In genomic region chr13:60351816-60352215, GRCh38 we compare ENCODE assay signal across 22 cellular contexts. TPM values are rescaled to one million over a fixed set of nuclear protein-coding genes. Genes with fewer than 3 reads are reported as not detected.
A peak's percentile ranks its signal among the peaks of the same experiment; 100 is the strongest.
DNase-seq lines count a peak whose midpoint lies in the region; FAIRE-seq and TF ChIP-seq lines count a peak whose summit lies in the region.
"Had no signal": no experiment of that assay in that cellular context is flagged by ENCODE, and none has a peak within 500 bp of the region (broad histone marks: within the 10 kb centered on the region; RNA-seq: fewer than 3 reads in every experiment).

No MANE protein-coding gene starts in this region.

- H4K91ac ChIP-seq in H9 (ENCODE audit: insufficient read length, low read depth, low read length): no peak overlapping the region

- H3K18ac ChIP-seq in H9 (ENCODE audit: insufficient read length, low read depth, low read length): no peak overlapping the region

- no peak overlapping the region for H3K4me3 ChIP-seq in adipocyte (ENCODE audit: low read length)
- H3K4me3 ChIP-seq in thyroid gland (replicated peaks in 1 of 3): no peak overlapping the region
- H3K4me3 ChIP-seq: HAP-1, SJSA1 had no signal

- H3K79me1 ChIP-seq in H9 (ENCODE audit: insufficient read depth, low read depth, low read length, poor library complexity, severe bottlenecking): no peaks in the 10 kb centered on the region

- DNase-seq in activated CD4-positive, alpha-beta T cell treated with anti-CD3 and anti-CD28 coated beads, Interleukin-2, amount 10 ng/mL, durations not matched to agents 24 days and 14 days: peak; percentile 11
- no peak for DNase-seq in activated CD4-positive, alpha-beta T cell treated with anti-CD3 and anti-CD28 coated beads, Interleukin-2, amount 50 U/mL, for 4 hours
- DNase-seq in adipocyte (ENCODE audit: low read depth) (peak; percentile 14), iris pigment epithelial cell (ENCODE audit: low read depth) (peak; percentile 5), H9 (no peak), thyroid gland (no peak), H54 (ENCODE audit: insufficient read length, low spot score) (no peak), DMS 273 (lab: John Stamatoyannopoulos, UW; ENCODE audit: unreplicated experiment) (no peak)
- DNase-seq: AML-193; C1 segment of cervical spinal cord; CD8-positive, alpha-beta T cell; DMS153; NCI-H1105 treated with DMSO at 0.1 percent for 48 hours; NCI-H2029 treated with DMSO at 0.1 percent for 48 hours; NCI-H2171; NCI-H345 had no signal

- H3K27me3 ChIP-seq in adipocyte (replicated peaks; ENCODE audit: control insufficient read depth, insufficient read depth, low read length): peaks cover 21% of the 10 kb centered on the region
- H3K27me3 ChIP-seq in H9 (ENCODE audit: insufficient read depth, low read length): no peaks in the 10 kb centered on the region
- no peaks in the 10 kb centered on the region for H3K27me3 ChIP-seq in thyroid gland
- H3K27me3 ChIP-seq: SJSA1 had no signal

- FAIRE-seq in H54 (lab: Jason Lieb, UNC): no peak
- FAIRE-seq: G401.6, GM18507 had no signal

- H3T11ph ChIP-seq in H9 (ENCODE audit: low read length): no peak overlapping the region

- no peak overlapping the region for H4K5ac ChIP-seq in H9 (ENCODE audit: insufficient read length, low read depth, low read length)

- H3K56ac ChIP-seq in H9 (ENCODE audit: insufficient read length, low read depth, low read length): no peak overlapping the region

- H3K36me3 Mint-ChIP-seq in activated CD4-positive, alpha-beta T cell treated with anti-CD3 and anti-CD28 coated beads, Interleukin-2, amount 10 ng/mL, durations not matched to agents 24 days and 14 days (ENCODE audit: low read depth): no peaks in the 10 kb centered on the region
- H3K36me3 Mint-ChIP-seq in H9 (ENCODE audit: insufficient read depth in 1 of 3, low read depth in 3 of 3): peaks cover 0 to 7% (median 2%) of the 10 kb centered on the region in 3 experiments; a peak in 3 of 7 replicates
- H3K36me3 Mint-ChIP-seq: CD8-positive, alpha-beta T cell; IgD-negative memory B cell had no signal

- H3K14ac ChIP-seq in H9 (ENCODE audit: insufficient read depth, low read length): no peak overlapping the region

- H3K9ac ChIP-seq in adipocyte (ENCODE audit: low read length): no peak overlapping the region
- H3K9ac ChIP-seq in H9 (ENCODE audit: extremely low read depth, insufficient read length, low read length): no peak overlapping the region

- no peak overlapping the region for H2BK15ac ChIP-seq in H9 (ENCODE audit: low read depth, low read length)

- H3K27ac ChIP-seq in H9 (ENCODE audit: insufficient read length, low read depth, low read length): no peak overlapping the region
- H3K27ac ChIP-seq in thyroid gland: no peak overlapping the region
- H3K27ac ChIP-seq: 22Rv1, SJSA1 had no signal

- H3K9me3 ChIP-seq in adipocyte (ENCODE audit: control insufficient read depth, low read length): peaks cover 4% of the 10 kb centered on the region
- H3K9me3 ChIP-seq in H9 (ENCODE audit: control insufficient read depth, low read depth, low read length): no peaks in the 10 kb centered on the region
- H3K9me3 ChIP-seq in thyroid gland: no peaks in the 10 kb centered on the region
- H3K9me3 ChIP-seq: HAP-1, SJSA1 had no signal

- H2BK12ac ChIP-seq in H9 (ENCODE audit: insufficient read length, low read depth, low read length): no peak overlapping the region

- H3K4me1 Mint-ChIP-seq in activated CD4-positive, alpha-beta T cell treated with anti-CD3 and anti-CD28 coated beads, Interleukin-2, amount 10 ng/mL, durations not matched to agents 24 days and 14 days: no peaks in the 10 kb centered on the region
- H3K4me1 Mint-ChIP-seq in H9: peaks cover 6 to 12% of the 10 kb centered on the region in 2 experiments

- no peak overlapping the region for H3K27ac Mint-ChIP-seq in activated CD4-positive, alpha-beta T cell treated with anti-CD3 and anti-CD28 coated beads, Interleukin-2, amount 10 ng/mL, durations not matched to agents 24 days and 14 days
- no peak overlapping the region for H3K27ac Mint-ChIP-seq in H9
- H3K27ac Mint-ChIP-seq: CD8-positive, alpha-beta T cell; IgD-negative memory B cell had no signal

- TF ChIP-seq CTCF in H9 (conservative IDR thresholded peaks at IDR 0.05) (no peak), thyroid gland (IDR thresholded peaks at IDR 0.05) (no peak)

- TF ChIP-seq POLR2A in thyroid gland (IDR thresholded peaks at IDR 0.05) (no peak), H54 (IDR thresholded peaks at IDR 0.05; ENCODE audit: low read depth, low read length) (no peak)

- no peak overlapping the region for H2AK5ac ChIP-seq in H9 (ENCODE audit: insufficient read length, low read length)

- no peak overlapping the region for H2AFZ ChIP-seq in H9 (ENCODE audit: low read length)

- peaks cover 10% of the 10 kb centered on the region for H3K4me1 ChIP-seq in adipocyte (ENCODE audit: control insufficient read depth, insufficient read depth, low read length)
- H3K4me1 ChIP-seq in H9 (ENCODE audit: insufficient read depth, low read length): no peaks in the 10 kb centered on the region
- no peaks in the 10 kb centered on the region for H3K4me1 ChIP-seq in thyroid gland
- H3K4me1 ChIP-seq: SJSA1 had no signal

- H3K4me2 ChIP-seq in H9 (ENCODE audit: insufficient read depth, insufficient read length, low read length): no peak overlapping the region

- H3K79me2 ChIP-seq in H9 (ENCODE audit: insufficient read depth, low read length): 0 out of 2 replicates have a peak, but pooled peaks cover 2% of the 10 kb centered on the region

- H3K4ac ChIP-seq in H9 (ENCODE audit: low read depth, low read length): no peak overlapping the region

- peaks cover 10% of the 10 kb centered on the region for H3K27me3 Mint-ChIP-seq in activated CD4-positive, alpha-beta T cell treated with anti-CD3 and anti-CD28 coated beads, Interleukin-2, amount 10 ng/mL, durations not matched to agents 24 days and 14 days
- no peaks in the 10 kb centered on the region; the same call in 1 of the 2 replicates for H3K27me3 Mint-ChIP-seq in H9 (ENCODE audit: low read depth)

- H2BK5ac ChIP-seq in H9 (ENCODE audit: insufficient read length, low read length): no peak overlapping the region

- WGBS in H9 (ENCODE audit: extremely low coverage, insufficient read length, low lambda C conversion rate): no CpG with 5 or more reads among the region's 1 CpG
- 52 to 65% methylated on average over 1 of the region's 1 CpG for WGBS in thyroid gland, 2 donors

- no peak overlapping the region for H3K23ac ChIP-seq in H9 (ENCODE audit: insufficient read length, low read depth, low read length)

- intact Hi-C loops in activated CD4-positive, alpha-beta T cell treated with anti-CD3 and anti-CD28 coated beads, Interleukin-2, amount 10 ng/mL, durations not matched to agents 24 days and 14 days (cut with micrococcal nuclease): no loop called here
- intact Hi-C loops in thyroid gland (cut with DNase I): no loop called here

- no peak overlapping the region for H4K8ac ChIP-seq in H9 (replicated peaks; ENCODE audit: insufficient read length, low read depth, low read length)

- H2BK20ac ChIP-seq in H9 (ENCODE audit: low read depth, low read length, poor library complexity, severe bottlenecking): no peak overlapping the region

- H3K9me3 Mint-ChIP-seq in activated CD4-positive, alpha-beta T cell treated with anti-CD3 and anti-CD28 coated beads, Interleukin-2, amount 10 ng/mL, durations not matched to agents 24 days and 14 days: no peaks in the 10 kb centered on the region
- peaks cover 6 to 7% of the 10 kb centered on the region in 2 experiments; a peak in 3 of 5 replicates for H3K9me3 Mint-ChIP-seq in H9

- H2BK120ac ChIP-seq in H9 (ENCODE audit: low read depth, low read length, poor library complexity, severe bottlenecking): no peak overlapping the region

- H3K36me3 ChIP-seq in adipocyte (ENCODE audit: control insufficient read depth, insufficient read depth, low read length, severe bottlenecking): no peaks in the 10 kb centered on the region
- H3K36me3 ChIP-seq in thyroid gland: no peaks in the 10 kb centered on the region
- H3K36me3 ChIP-seq: HAP-1, SJSA1 had no signal

- no peaks in the 10 kb centered on the region for H4K20me1 ChIP-seq in H9 (ENCODE audit: control insufficient read depth, insufficient read depth, insufficient read length)

- no peaks in the 10 kb centered on the region for H3K23me2 ChIP-seq in H9 (ENCODE audit: insufficient read length, low read depth, low read length, poor library complexity, severe bottlenecking)

- no peak overlapping the region for H3K4me3 Mint-ChIP-seq in activated CD4-positive, alpha-beta T cell treated with anti-CD3 and anti-CD28 coated beads, Interleukin-2, amount 10 ng/mL, durations not matched to agents 24 days and 14 days
- no peak overlapping the region for H3K4me3 Mint-ChIP-seq in H9
- H3K4me3 Mint-ChIP-seq: CD8-positive, alpha-beta T cell; IgD-negative memory B cell had no signal

RNA-seq across cellular contexts. Expression of gene TDRD3, which starts 45.2 kb away (rescaled TPM):
- 19.4 and 19.7 TPM in 2 replicates for total RNA-seq in activated CD4-positive, alpha-beta T cell treated with anti-CD3 and anti-CD28 coated beads, Interleukin-2, amount 10 ng/mL, durations not matched to agents 24 days and 14 days
- total RNA-seq in H9 (2021) (16.1 and 16.9 TPM in 2 replicates), thyroid gland (10 to 100 TPM; 28.5 to 47.8 (median 41.3) TPM)

Comparison
In these comparisons a context has a peak if more than half of its experiments do, and no peak if none do; other contexts are left out.
1. DNase-seq: peak in activated CD4-positive, alpha-beta T cell treated with anti-CD3 and anti-CD28 coated beads, Interleukin-2, amount 10 ng/mL, durations not matched to agents 24 days and 14 days (single experiment), adipocyte (single experiment) and iris pigment epithelial cell (single experiment); none in activated CD4-positive, alpha-beta T cell treated with anti-CD3 and anti-CD28 coated beads, Interleukin-2, amount 50 U/mL, for 4 hours (0 of 2), H9 (single experiment), thyroid gland (0 of 2), H54 (single experiment) and DMS 273 (single experiment).